ENCODE assay signal across 9 cellular contexts in genomic region chr1:246784621-246785535, GRCh38.
DNase-seq lines count a peak whose midpoint lies in the region; ATAC-seq and TF ChIP-seq lines count a peak whose summit lies in the region.
"Had no signal": no experiment of that assay in that cellular context is flagged by ENCODE, and none has a peak within 500 bp of the region (broad histone marks: within the 10 kb centered on the region; RNA-seq: fewer than 3 reads in every experiment).

No MANE protein-coding gene starts in this region.

- H3K4me1 ChIP-seq in sigmoid colon: peaks cover 0 to 16% (median 14%) of the 10 kb centered on the region in 4 donors

- H3K4me3 Mint-ChIP-seq in activated T-cell treated with anti-CD3 and anti-CD28 coated beads, Interleukin-2, amount 50 U/mL, for 4 hours: peak overlapping the region; percentile 24
- H3K4me3 Mint-ChIP-seq in activated T-cell treated with anti-CD3 and anti-CD28 coated beads, Interleukin-2, amount 50 U/mL, for 24 hours: no peak overlapping the region
- H3K4me3 Mint-ChIP-seq in chondrocyte (ENCODE audit: unreplicated experiment): peak overlapping the region; percentile 20

- H3K36me3 Mint-ChIP-seq in activated T-cell treated with anti-CD3 and anti-CD28 coated beads, Interleukin-2, amount 50 U/mL, for 4 hours (ENCODE audit: insufficient read depth): no peaks in the 10 kb centered on the region
- H3K36me3 Mint-ChIP-seq in activated T-cell treated with anti-CD3 and anti-CD28 coated beads, Interleukin-2, amount 50 U/mL, for 24 hours (ENCODE audit: low read depth): no peaks in the 10 kb centered on the region
- H3K36me3 Mint-ChIP-seq in chondrocyte (ENCODE audit: low read depth): peaks cover 10% of the 10 kb centered on the region

- peaks cover 18% of the 10 kb centered on the region for H3K4me1 Mint-ChIP-seq in activated T-cell treated with anti-CD3 and anti-CD28 coated beads, Interleukin-2, amount 50 U/mL, for 4 hours (ENCODE audit: low read depth)
- H3K4me1 Mint-ChIP-seq in activated T-cell treated with anti-CD3 and anti-CD28 coated beads, Interleukin-2, amount 50 U/mL, for 24 hours (ENCODE audit: low read depth): peaks cover 27% of the 10 kb centered on the region
- peaks cover 30% of the 10 kb centered on the region for H3K4me1 Mint-ChIP-seq in chondrocyte (ENCODE audit: low read depth)

- ATAC-seq in activated T-cell treated with anti-CD3 and anti-CD28 coated beads, Interleukin-2, amount 50 U/mL, for 4 hours: peak; percentile 42 to 64
- peak; percentile 59 for ATAC-seq in HG03565 (IDR thresholded peaks at IDR 0.05; ENCODE audit: unreplicated experiment)

- no peak overlapping the region for H3K27ac ChIP-seq in sigmoid colon
- H3K27ac ChIP-seq: neutrophil had no signal

- H3K27me3 ChIP-seq in sigmoid colon: peaks cover 0 to 2% (median 0%) of the 10 kb centered on the region in 3 donors

- H3K9me3 ChIP-seq in sigmoid colon: no peaks in the 10 kb centered on the region
- H3K9me3 ChIP-seq: neutrophil had no signal

- TF ChIP-seq POLR2A in sigmoid colon (IDR thresholded peaks at IDR 0.05): no peak

- H3K9me3 Mint-ChIP-seq in activated T-cell treated with anti-CD3 and anti-CD28 coated beads, Interleukin-2, amount 50 U/mL, for 4 hours: no peaks in the 10 kb centered on the region
- no peaks in the 10 kb centered on the region for H3K9me3 Mint-ChIP-seq in activated T-cell treated with anti-CD3 and anti-CD28 coated beads, Interleukin-2, amount 50 U/mL, for 24 hours
- no peaks in the 10 kb centered on the region for H3K9me3 Mint-ChIP-seq in chondrocyte (ENCODE audit: low read depth)

- WGBS in sigmoid colon, 2 donors: 47 to 79% methylated on average over 19 of the region's 19 CpGs

- TF ChIP-seq EP300 in sigmoid colon (IDR thresholded peaks at IDR 0.05): no peak

- no peak overlapping the region for H3K27ac Mint-ChIP-seq in activated T-cell treated with anti-CD3 and anti-CD28 coated beads, Interleukin-2, amount 50 U/mL, for 24 hours
- H3K27ac Mint-ChIP-seq in chondrocyte (ENCODE audit: unreplicated experiment): peak overlapping the region; percentile 61

- H3K36me3 ChIP-seq in sigmoid colon: peaks cover 0 to 11% (median 0%) of the 10 kb centered on the region in 4 donors

- H3K27me3 Mint-ChIP-seq in activated T-cell treated with anti-CD3 and anti-CD28 coated beads, Interleukin-2, amount 50 U/mL, for 4 hours (ENCODE audit: low read depth): peaks cover 7% of the 10 kb centered on the region
- H3K27me3 Mint-ChIP-seq in activated T-cell treated with anti-CD3 and anti-CD28 coated beads, Interleukin-2, amount 50 U/mL, for 24 hours: peaks cover 15% of the 10 kb centered on the region
- no peaks in the 10 kb centered on the region for H3K27me3 Mint-ChIP-seq in chondrocyte (ENCODE audit: low read depth)

- no peak for TF ChIP-seq CTCF in chondrocyte (IDR thresholded peaks at IDR 0.05)
- no peak for TF ChIP-seq CTCF in sigmoid colon (IDR thresholded peaks at IDR 0.05)

- H3K4me3 ChIP-seq in sigmoid colon: no peak overlapping the region

- intact Hi-C loops in sigmoid colon (cut with DNase I): no loop called here

- DNase-seq in activated T-cell treated with anti-CD3 and anti-CD28 coated beads, Interleukin-2, amount 50 U/mL, for 4 hours: no peak
- DNase-seq in activated T-cell treated with anti-CD3 and anti-CD28 coated beads, Interleukin-2, amount 50 U/mL, for 24 hours: no peak
- DNase-seq in chondrocyte (ENCODE audit: low spot score): peak; percentile 68
- peak; percentile 72 for DNase-seq in pulmonary artery endothelial cell (ENCODE audit: low read depth, low spot score)
- no peak for DNase-seq in NCI-H2081 treated with DMSO at 0.1 percent for 48 hours (lab: John Stamatoyannopoulos, UW)
- no peak for DNase-seq in sigmoid colon
- DNase-seq in C1 segment of cervical spinal cord (lab: John Stamatoyannopoulos, UW): no peak

Comparison
In these comparisons a context has a peak if more than half of its experiments do, and no peak if none do; other contexts are left out.
1. DNase-seq: peak in chondrocyte (single experiment) and pulmonary artery endothelial cell (single experiment); none in activated T-cell treated with anti-CD3 and anti-CD28 coated beads, Interleukin-2, amount 50 U/mL, for 4 hours (single experiment), activated T-cell treated with anti-CD3 and anti-CD28 coated beads, Interleukin-2, amount 50 U/mL, for 24 hours (single experiment), NCI-H2081 treated with DMSO at 0.1 percent for 48 hours (single experiment), sigmoid colon (single experiment) and C1 segment of cervical spinal cord (0 of 14).